8 cellular contexts compared by ENCODE assay signal in genomic region chr5:9544502-9545300, GRCh38. TPM values are rescaled to one million over a fixed set of nuclear protein-coding genes. Genes with fewer than 3 reads are reported as not detected.
DNase-seq lines count a peak whose midpoint lies in the region; ATAC-seq, FAIRE-seq and TF ChIP-seq lines count a peak whose summit lies in the region.

No MANE protein-coding gene starts in this region.

- DNase-seq in EH (ENCODE audit: low read depth) (peak; percentile 84), LoVo (ENCODE audit: low spot score) (peak; percentile 87), endothelial cell of umbilical vein (ENCODE audit: low read depth, low spot score) (peak; percentile 48), mesendoderm (peak; percentile 94), NCI-H1436 treated with DMSO at 0.1 percent for 48 hours (lab: John Stamatoyannopoulos, UW) (no peak)
- DNase-seq in activated CD4-positive, alpha-beta T cell treated with anti-CD3 and anti-CD28 coated beads for 36 hours, result peak; percentile 74
- DNase-seq in stimulated activated CD8-positive, alpha-beta memory T cell treated with anti-CD3 and anti-CD28 coated beads, Interleukin-15, amount 100 ng/mL, for 24 hours (ENCODE audit: low read depth), result peak; percentile 31

- no CpG with 5 or more reads among the region's 65 CpGs for WGBS in mesendoderm (ENCODE audit: extremely low coverage, insufficient coverage, low lambda C conversion rate)

- no peak overlapping the region for H4K5ac ChIP-seq in mesendoderm (ENCODE audit: low read length)

- dilution Hi-C loops in endothelial cell of umbilical vein (cut with MboI; ENCODE audit: extremely low pct_ligation_motif_present, low sequenced_read_pairs), result no loop called here

- BruUV-seq in endothelial cell of umbilical vein (replicated peaks; lab: Mats Ljungman, UMichigan), result no TSS peak

- no peak overlapping the region for H2AK5ac ChIP-seq in mesendoderm (ENCODE audit: low read length)

- peak overlapping the region; percentile 44 for H2AFZ ChIP-seq in endothelial cell of umbilical vein (ENCODE audit: low read depth, low read length)

- H2BK120ac ChIP-seq in mesendoderm (ENCODE audit: low read depth, low read length), result no peak overlapping the region

- H3K4me1 ChIP-seq in endothelial cell of umbilical vein (ENCODE audit: control insufficient read depth, extremely low read depth, insufficient read depth, low read length), result peaks cover 3% of the 10 kb centered on the region
- no peaks in the 10 kb centered on the region for H3K4me1 ChIP-seq in mesendoderm (ENCODE audit: control insufficient read depth, low read depth, low read length)

- H2BK15ac ChIP-seq in mesendoderm (replicated peaks; ENCODE audit: low read depth), result no peak overlapping the region

- no peaks in the 10 kb centered on the region for H3K36me3 Mint-ChIP-seq in activated CD4-positive, alpha-beta T cell treated with anti-CD3 and anti-CD28 coated beads for 36 hours (ENCODE audit: low read depth)

- peak overlapping the region; percentile 46 for H3K18ac ChIP-seq in mesendoderm (ENCODE audit: low read length)

- peak overlapping the region; percentile 93 for H3K56ac ChIP-seq in mesendoderm (ENCODE audit: low read length)

- H3K9me1 ChIP-seq in endothelial cell of umbilical vein (replicated peaks; ENCODE audit: control insufficient read depth, extremely low read depth, insufficient read depth, low read length), result no peaks in the 10 kb centered on the region

- H3K36me3 ChIP-seq in endothelial cell of umbilical vein (ENCODE audit: control insufficient read depth in 2 of 2, extremely low read depth in 1 of 2, insufficient read depth in 2 of 2, low read length in 2 of 2) (no peaks in the 10 kb centered on the region), mesendoderm (ENCODE audit: control insufficient read depth, insufficient read depth, low read length) (no peaks in the 10 kb centered on the region)

- H3K4me2 ChIP-seq in endothelial cell of umbilical vein (ENCODE audit: insufficient read depth, low read length) (peak overlapping the region; percentile 16), mesendoderm (ENCODE audit: low read length) (peak overlapping the region; percentile 46)

- CTCF ChIA-PET in activated CD4-positive, alpha-beta T cell treated with anti-CD3 and anti-CD28 coated beads for 36 hours (lab: Charles Lee), result interaction anchor here (0.6 to 1.3 kb wide), 5 partner anchors 8 to 1617 kb away, joined by 3 read pairs; no protein-coding TSS in a partner anchor
- CTCF ChIA-PET in endothelial cell of umbilical vein (lab: Charles Lee), result interaction anchor here (1.4 to 1.8 kb wide), 2 partner anchors 19 to 1617 kb away, joined by 4 to 7 read pairs; no protein-coding TSS in a partner anchor

- no peak overlapping the region for H3K27ac Mint-ChIP-seq in activated CD4-positive, alpha-beta T cell treated with anti-CD3 and anti-CD28 coated beads for 36 hours

- peak; percentile 89 to 91 for TF ChIP-seq CTCF in endothelial cell of umbilical vein (IDR thresholded peaks at IDR 0.05; ENCODE audit: extremely low read depth in 1 of 2, insufficient read depth in 1 of 2, low read depth in 1 of 2, low read length in 2 of 2)

- H3K79me2 ChIP-seq in endothelial cell of umbilical vein (ENCODE audit: control insufficient read depth, insufficient read depth, low read length) (no peaks in the 10 kb centered on the region), mesendoderm (ENCODE audit: control insufficient read depth, insufficient read depth, low read length) (peaks cover 36% of the 10 kb centered on the region)

- H3K27me3 Mint-ChIP-seq in activated CD4-positive, alpha-beta T cell treated with anti-CD3 and anti-CD28 coated beads for 36 hours, result peaks cover 20% of the 10 kb centered on the region

- H3K9ac ChIP-seq in endothelial cell of umbilical vein (replicated peaks; ENCODE audit: extremely low read depth, insufficient read depth, low read length) (no peak overlapping the region), mesendoderm (ENCODE audit: low read length) (peak overlapping the region; percentile 88)

- H3K4me3 Mint-ChIP-seq in activated CD4-positive, alpha-beta T cell treated with anti-CD3 and anti-CD28 coated beads for 36 hours, result peak overlapping the region; percentile 41

- H4K8ac ChIP-seq in mesendoderm (ENCODE audit: low read depth, low read length), result no peak overlapping the region

- no peak for TF ChIP-seq POLR2A in endothelial cell of umbilical vein (IDR thresholded peaks at IDR 0.05; ENCODE audit: low read depth, low read length)

- peak overlapping the region; percentile 5 for H2BK5ac ChIP-seq in mesendoderm (ENCODE audit: low read length)

- no peaks in the 10 kb centered on the region for H3K9me3 Mint-ChIP-seq in activated CD4-positive, alpha-beta T cell treated with anti-CD3 and anti-CD28 coated beads for 36 hours (ENCODE audit: low read depth)

- POLR2A ChIA-PET in activated CD4-positive, alpha-beta T cell treated with anti-CD3 and anti-CD28 coated beads for 36 hours (lab: Charles Lee), result no interaction called here
- POLR2A ChIA-PET in endothelial cell of umbilical vein (lab: Charles Lee), result no interaction called here

- H3K4ac ChIP-seq in mesendoderm (ENCODE audit: low read depth, low read length), result peak overlapping the region; percentile 17

- H3K23ac ChIP-seq in mesendoderm (ENCODE audit: low read length), result no peak overlapping the region

- H4K20me1 ChIP-seq in endothelial cell of umbilical vein (replicated peaks; ENCODE audit: control insufficient read depth, extremely low read depth, insufficient read depth, low read length), result no peaks in the 10 kb centered on the region

- peak; percentile 60 for FAIRE-seq in endothelial cell of umbilical vein (lab: Jason Lieb, UNC)

- ATAC-seq in GM21576 (IDR thresholded peaks at IDR 0.05; ENCODE audit: unreplicated experiment), result peak; percentile 76
- peak; percentile 44 for ATAC-seq in activated CD4-positive, alpha-beta T cell treated with anti-CD3 and anti-CD28 coated beads for 36 hours

- H3K4me1 Mint-ChIP-seq in activated CD4-positive, alpha-beta T cell treated with anti-CD3 and anti-CD28 coated beads for 36 hours, result peaks cover 3% of the 10 kb centered on the region

- H3K79me1 ChIP-seq in mesendoderm (ENCODE audit: low read length), result peaks cover 2% of the 10 kb centered on the region

- no peaks in the 10 kb centered on the region for H3K9me3 ChIP-seq in endothelial cell of umbilical vein (replicated peaks; ENCODE audit: control insufficient read depth, insufficient read depth, low read length)

- H3K27me3 ChIP-seq in endothelial cell of umbilical vein (ENCODE audit: control insufficient read depth in 2 of 2, insufficient read depth in 2 of 2, low read length in 2 of 2) (peaks cover 0 to 7% of the 10 kb centered on the region in 2 experiments), mesendoderm (ENCODE audit: insufficient read depth, low read length, poor library complexity) (no peaks in the 10 kb centered on the region)

- no peak overlapping the region for H3K4me3 ChIP-seq in endothelial cell of umbilical vein (replicated peaks in 1 of 3; ENCODE audit: insufficient read depth in 1 of 3, low read depth in 1 of 3, low read length in 3 of 3)
- peak overlapping the region; percentile 82 for H3K4me3 ChIP-seq in mesendoderm (ENCODE audit: low read length)

- intact Hi-C loops in activated CD4-positive, alpha-beta T cell treated with anti-CD3 and anti-CD28 coated beads for 36 hours (cut with DNase I, micrococcal nuclease), result loop anchor here in 1 of 2 experiments (2.0 to 5.0 kb wide), 2 partner anchors 182 to 1617 kb away; no protein-coding TSS in a partner anchor
- intact Hi-C loops in endothelial cell of umbilical vein (cut with micrococcal nuclease), result loop anchor here (1.0 to 5.0 kb wide), 4 partner anchors 183 to 1617 kb away; partner anchors contain the start of gene ATPSCKMT

- H3K27ac ChIP-seq in endothelial cell of umbilical vein (ENCODE audit: insufficient read depth, low read depth, low read length), result no peak overlapping the region
- peak overlapping the region; percentile 9 for H3K27ac ChIP-seq in mesendoderm (ENCODE audit: low read depth, low read length)

TF ChIP-seq in endothelial cell of umbilical vein, 7 proteins besides CTCF, POLR2A, EP300 and RAD21:
- TF ChIP-seq MYC (IDR thresholded peaks at IDR 0.05; ENCODE audit: low read depth, low read length) (no peak), EZH2 (IDR thresholded peaks at IDR 0.05; ENCODE audit: borderline replicate concordance, low read depth, low read length, severe bottlenecking) (peak; percentile 66)

RNA-seq across cellular contexts. Expression of gene SEMA5A, which starts 1.2 kb away (rescaled TPM):
- under 1 TPM in 1 of 2 experiments, not detected in 1; 0.04 TPM for total RNA-seq in activated CD4-positive, alpha-beta T cell treated with anti-CD3 and anti-CD28 coated beads for 36 hours
- 0.04 TPM in 1 of 2 replicates, not detected in the other for total RNA-seq in endothelial cell of umbilical vein
- 0.06 and 0.13 TPM in 2 replicates for polyA plus RNA-seq in endothelial cell of umbilical vein
- 0.01 and 0.03 TPM in 2 replicates for polyA plus RNA-seq in endothelial cell of umbilical vein (2011; cell fraction: cytosol; rRNA removed)
- polyA plus RNA-seq in endothelial cell of umbilical vein (2011; cell fraction: nucleus; rRNA removed), result 0.01 TPM in 2 replicates
- polyA plus RNA-seq in endothelial cell of umbilical vein (2012), result 0.04 and 0.07 TPM in 2 replicates
- 0.24 and 2.2 TPM in 2 replicates for polyA minus RNA-seq in endothelial cell of umbilical vein
- not detected for polyA minus RNA-seq in endothelial cell of umbilical vein (2011; cell fraction: cytosol; rRNA and poly(A)+ RNA removed)
- 0.58 TPM in 2 replicates for polyA minus RNA-seq in endothelial cell of umbilical vein (2011; cell fraction: nucleus; rRNA and poly(A)+ RNA removed)
- polyA plus RNA-seq in mesendoderm (2013, experiment 1 of 2), result 4.1 TPM
- polyA plus RNA-seq in mesendoderm (2013, experiment 2 of 2), result 4.3 TPM
